9 cellular contexts compared by ENCODE assay signal in the genomic region with DNA sequence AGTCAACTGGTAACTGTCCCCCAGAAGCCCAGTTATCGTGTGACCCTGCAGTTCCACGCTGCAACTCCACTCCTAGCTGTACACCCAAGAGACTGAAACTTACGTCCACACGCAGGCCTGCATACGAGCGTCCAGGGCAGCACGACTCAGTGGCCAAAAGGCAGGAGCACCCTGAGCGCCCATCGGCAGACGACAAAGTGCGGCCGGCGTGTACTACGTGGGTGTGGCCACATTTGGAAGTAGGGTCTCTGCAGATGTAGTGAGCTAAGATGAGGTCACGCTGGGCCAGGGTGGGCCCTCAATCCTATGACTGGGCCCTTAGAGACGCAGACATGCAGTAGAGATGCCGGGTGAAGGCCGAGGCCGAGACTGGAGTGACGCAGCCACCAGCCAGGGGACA. TPM values are rescaled to one million over a fixed set of nuclear protein-coding genes. Genes with fewer than 3 reads are reported as not detected.
"Had no signal": no experiment of that assay in that cellular context is flagged by ENCODE, and none has a peak within 500 bp of the region (broad histone marks: within the 10 kb centered on the region; RNA-seq: fewer than 3 reads in every experiment).

No MANE protein-coding gene starts in this region.

- H3K27ac ChIP-seq: HL-60 had no signal

- H3K9me3 Mint-ChIP-seq: GM23338, H9 had no signal

- H3K4me1 Mint-ChIP-seq: H9 had no signal

- H3K27ac Mint-ChIP-seq: GM23338, H9 had no signal

- H3K4me3 Mint-ChIP-seq: GM23338, H9 had no signal

- DNase-seq: H9, HCEC 1CT, KG1 had no signal

- ATAC-seq: GM23338, HepG2, K562 had no signal

- H3K4me3 ChIP-seq: GM23338, K562 had no signal

- H2AFZ ChIP-seq: GM23338 had no signal

- H3K4me2 ChIP-seq: GM23338 had no signal

RNA-seq across cellular contexts. Expression of a gene that starts 23.2 kb away (rescaled TPM):
- total RNA-seq: GM23338, H1, H9, HepG2, HT1080 had no signal
- polyA plus RNA-seq: GM23338, H1, HepG2 had no signal
